Comparison of ENCODE assay signal across 9 cellular contexts in genomic region chr5:60540855-60541805, GRCh38.
A peak's percentile ranks its signal among the peaks of the same experiment; 100 is the strongest.
DNase-seq lines count a peak whose midpoint lies in the region; ATAC-seq and TF ChIP-seq lines count a peak whose summit lies in the region.
"Had no signal": no experiment of that assay in that cellular context is flagged by ENCODE, and none has a peak within 500 bp of the region (broad histone marks: within the 10 kb centered on the region; RNA-seq: fewer than 3 reads in every experiment).

No MANE protein-coding gene starts in this region.

- peak overlapping the region in 1 of 2 donors; percentile 8 for H3K27ac ChIP-seq in breast epithelium
- H3K27ac ChIP-seq: parathyroid adenoma had no signal

- no peak overlapping the region for H3K4me3 ChIP-seq in breast epithelium

- TF ChIP-seq CTCF in breast epithelium (IDR thresholded peaks at IDR 0.05) = no peak

- DNase-seq in GM03348 (ENCODE audit: low spot score) (peak; percentile 48), left ventricle myocardium superior (no peak), NCI-H345 treated with DMSO at 0.1 percent for 48 hours (lab: John Stamatoyannopoulos, UW; ENCODE audit: unreplicated experiment) (no peak), breast epithelium (ENCODE audit: low spot score in 2 of 2) (no peak), putamen (ENCODE audit: low spot score) (no peak), DMS153 (lab: John Stamatoyannopoulos, UW) (no peak)

- ATAC-seq in GM21528 (IDR thresholded peaks at IDR 0.05; ENCODE audit: low FRiP score, unreplicated experiment) (peak; percentile 93), HG03571 (IDR thresholded peaks at IDR 0.05; ENCODE audit: unreplicated experiment) (peak; percentile 82), left ventricle myocardium superior (peak; percentile 74)

- H3K4me1 ChIP-seq in breast epithelium = no peaks in the 10 kb centered on the region
- H3K4me1 ChIP-seq: parathyroid adenoma had no signal

- intact Hi-C loops in left ventricle myocardium superior (cut with micrococcal nuclease) = no loop called here
- intact Hi-C loops in breast epithelium (cut with DNase I; ENCODE audit: low total_unique reads) = no loop called here

- H3K36me3 ChIP-seq in breast epithelium = no peaks in the 10 kb centered on the region

- no peaks in the 10 kb centered on the region for H3K27me3 ChIP-seq in breast epithelium

- no peak for TF ChIP-seq POLR2A in breast epithelium (IDR thresholded peaks at IDR 0.05)

- H3K9me3 ChIP-seq in breast epithelium = no peaks in the 10 kb centered on the region
